21 cellular contexts compared by ENCODE assay signal in the genomic region with DNA sequence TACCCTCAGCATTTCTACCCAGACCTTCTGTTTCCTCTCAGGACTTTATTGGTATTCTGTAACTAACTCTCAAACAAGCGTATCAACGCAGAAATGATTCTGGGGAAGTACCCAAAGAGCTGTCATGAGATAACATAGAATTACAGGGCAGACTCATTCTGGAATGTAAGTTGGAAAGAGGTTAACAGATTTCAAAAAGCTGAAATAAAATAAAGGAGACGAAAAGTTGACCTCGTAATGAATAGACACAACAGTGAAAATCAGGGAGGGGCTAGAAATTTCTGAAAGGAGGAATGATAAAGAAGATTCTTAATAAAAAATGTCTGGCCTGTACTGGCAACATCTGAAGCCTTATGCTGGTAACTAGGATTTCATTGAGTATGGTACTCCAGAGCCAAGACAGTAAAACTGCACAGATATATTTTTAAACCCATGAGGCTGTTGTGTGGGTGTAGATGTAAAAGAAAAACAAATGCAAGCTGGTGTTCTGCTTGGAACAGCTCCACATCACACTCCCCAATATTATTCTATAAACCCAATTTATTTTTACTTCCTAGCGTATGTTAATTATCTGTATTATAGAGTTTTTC. TPM values are rescaled to one million over a fixed set of nuclear protein-coding genes. Genes with fewer than 3 reads are reported as not detected.
A peak's percentile ranks its signal among the peaks of the same experiment; 100 is the strongest.
DNase-seq lines count a peak whose midpoint lies in the region; ATAC-seq and TF ChIP-seq lines count a peak whose summit lies in the region.
"Had no signal": no experiment of that assay in that cellular context is flagged by ENCODE, and none has a peak within 500 bp of the region (broad histone marks: within the 10 kb centered on the region; RNA-seq: fewer than 3 reads in every experiment).

No MANE protein-coding gene starts in this region.

- no peaks in the 10 kb centered on the region for H3K27me3 Mint-ChIP-seq in CD4-positive, alpha-beta memory T cell
- no peaks in the 10 kb centered on the region for H3K27me3 Mint-ChIP-seq in T-cell
- H3K27me3 Mint-ChIP-seq: activated naive CD8-positive, alpha-beta T cell treated with anti-CD3 and anti-CD28 coated beads, Interleukin-2, amount 50 U/mL, for 24 hours had no signal

- 37 to 52% (median 41%) methylated on average over 5 of the region's 5 CpGs for WGBS in psoas muscle, 3 donors

- H3K36me3 Mint-ChIP-seq in CD4-positive, alpha-beta memory T cell, result no peaks in the 10 kb centered on the region
- no peaks in the 10 kb centered on the region for H3K36me3 Mint-ChIP-seq in T-cell
- H3K36me3 Mint-ChIP-seq: neural progenitor cell had no signal

- CTCF ChIA-PET in CD4-positive, alpha-beta memory T cell (lab: Charles Lee; ENCODE audit: partially characterized antibody), result interaction anchor here (1.1 kb wide), 1 partner anchor 40 kb away, joined by 4 read pairs; no protein-coding TSS in a partner anchor
- CTCF ChIA-PET in T-cell (lab: Charles Lee), result no interaction called here

- POLR2A ChIA-PET in CD4-positive, alpha-beta memory T cell (lab: Charles Lee; ENCODE audit: partially characterized antibody), result no interaction called here
- POLR2A ChIA-PET in T-cell (lab: Charles Lee), result interaction anchor here (0.6 to 0.8 kb wide), 2 partner anchors 9 to 36 kb away, joined by 3 to 6 read pairs; no protein-coding TSS in a partner anchor

- peak overlapping the region in 5 of 7 donors; percentile 13 to 88 (median 53) for H3K27ac Mint-ChIP-seq in CD4-positive, alpha-beta memory T cell
- peak overlapping the region; percentile 34 to 80 for H3K27ac Mint-ChIP-seq in T-cell
- H3K27ac Mint-ChIP-seq: neural progenitor cell; T-helper 1 cell treated with Interleukin-12 subunit alpha and Interleukin-12 subunit beta and Interleukin-4 antibody, amounts not matched to agents 30 μg/mL and 1 μg/mL, for 36 hours had no signal

- peak overlapping the region in 3 of 8 donors; percentile 29 to 60 (median 58) for H3K4me3 Mint-ChIP-seq in CD4-positive, alpha-beta memory T cell
- peak overlapping the region in 1 of 3 donors; percentile 68 for H3K4me3 Mint-ChIP-seq in T-cell
- H3K4me3 Mint-ChIP-seq: activated naive CD8-positive, alpha-beta T cell treated with anti-CD3 and anti-CD28 coated beads, Interleukin-2, amount 50 U/mL, for 24 hours; neural progenitor cell; T-helper 1 cell treated with Interleukin-12 subunit alpha and Interleukin-12 subunit beta and Interleukin-4 antibody, amounts not matched to agents 30 μg/mL and 1 μg/mL, for 36 hours had no signal

- TF ChIP-seq CTCF in psoas muscle (IDR thresholded peaks at IDR 0.05), result no peak

- no peaks in the 10 kb centered on the region for H3K36me3 ChIP-seq in CD4-positive, alpha-beta memory T cell (ENCODE audit: insufficient read depth, low read length)
- no peaks in the 10 kb centered on the region for H3K36me3 ChIP-seq in psoas muscle (ENCODE audit: insufficient read depth in 1 of 2, low read depth in 1 of 2)
- H3K36me3 ChIP-seq: neural progenitor cell had no signal

- no peak for DNase-seq in CD4-positive, alpha-beta memory T cell
- DNase-seq in T-cell (no peak), left ventricle myocardium superior (no peak), psoas muscle (no peak), hepatic stellate cell (ENCODE audit: low spot score) (no peak)
- DNase-seq: activated CD4-positive, CD25-positive, alpha-beta regulatory T cell; activated naive CD8-positive, alpha-beta T cell treated with anti-CD3 and anti-CD28 coated beads, Interleukin-2, amount 50 U/mL, for 24 hours; Calu3; cerebellar nuclear complex; foreskin melanocyte; NCI-H146; NCI-H345; NK-92 treated with Interleukin-12 subunit alpha and Interleukin-12 subunit beta, amount 100 ng/mL, for 24 hours; right cardiac atrium; stimulated activated CD4-positive, alpha-beta T cell treated with anti-CD3 and anti-CD28 coated beads, Interleukin-2, amount 100 ng/mL, for 24 hours had no signal

- no peak overlapping the region for H3K4me3 ChIP-seq in CD4-positive, alpha-beta memory T cell (ENCODE audit: low read length in 2 of 2)
- no peak overlapping the region for H3K4me3 ChIP-seq in psoas muscle
- H3K4me3 ChIP-seq: lung, neural progenitor cell had no signal

- H3K27ac ChIP-seq in CD4-positive, alpha-beta memory T cell (ENCODE audit: low read depth, low read length), result no peak overlapping the region
- peak overlapping the region; percentile 69 for H3K27ac ChIP-seq in psoas muscle
- H3K27ac ChIP-seq: neural progenitor cell had no signal

- peak in 1 of 4 experiments; percentile 29 for ATAC-seq in T-cell (replicated peaks in 1 of 4)
- ATAC-seq in left ventricle myocardium superior, result peak; percentile 60
- peak in 3 of 4 donors; percentile 70 to 84 (median 83) for ATAC-seq in psoas muscle
- no peak for ATAC-seq in GM21576 (IDR thresholded peaks at IDR 0.05; ENCODE audit: unreplicated experiment)
- ATAC-seq in GM21825 (IDR thresholded peaks at IDR 0.05; ENCODE audit: unreplicated experiment), result no peak
- no peak for ATAC-seq in GM18907 (IDR thresholded peaks at IDR 0.05; ENCODE audit: unreplicated experiment)
- ATAC-seq: activated naive CD8-positive, alpha-beta T cell treated with anti-CD3 and anti-CD28 coated beads, Interleukin-2, amount 50 U/mL, for 24 hours had no signal

- no peaks in the 10 kb centered on the region for H3K27me3 ChIP-seq in CD4-positive, alpha-beta memory T cell (ENCODE audit: insufficient read depth, low read length)
- no peaks in the 10 kb centered on the region for H3K27me3 ChIP-seq in psoas muscle (ENCODE audit: insufficient read depth in 3 of 3, low read length in 2 of 3)
- H3K27me3 ChIP-seq: neural progenitor cell had no signal

- H3K9me3 Mint-ChIP-seq in CD4-positive, alpha-beta memory T cell, result no peaks in the 10 kb centered on the region
- H3K9me3 Mint-ChIP-seq in T-cell, result no peaks in the 10 kb centered on the region
- H3K9me3 Mint-ChIP-seq: activated naive CD8-positive, alpha-beta T cell treated with anti-CD3 and anti-CD28 coated beads, Interleukin-2, amount 50 U/mL, for 24 hours; neural progenitor cell; T-helper 1 cell treated with Interleukin-12 subunit alpha and Interleukin-12 subunit beta and Interleukin-4 antibody, amounts not matched to agents 30 μg/mL and 1 μg/mL, for 36 hours had no signal

- no peaks in the 10 kb centered on the region for H3K9me3 ChIP-seq in CD4-positive, alpha-beta memory T cell (ENCODE audit: control insufficient read depth in 1 of 2, low read length in 2 of 2)
- no peaks in the 10 kb centered on the region for H3K9me3 ChIP-seq in psoas muscle

- H3K4me1 ChIP-seq in CD4-positive, alpha-beta memory T cell (ENCODE audit: insufficient read depth, low read length), result peaks cover 83% of the 10 kb centered on the region
- H3K4me1 ChIP-seq in psoas muscle, result peaks cover 78% of the 10 kb centered on the region

- H3K4me1 Mint-ChIP-seq in CD4-positive, alpha-beta memory T cell, result peaks cover 58 to 89% (median 78%) of the 10 kb centered on the region in 4 donors
- H3K4me1 Mint-ChIP-seq in T-cell, result peaks cover 85 to 94% (median 92%) of the 10 kb centered on the region in 3 donors

- intact Hi-C loops in CD4-positive, alpha-beta memory T cell (cut with micrococcal nuclease), result no loop called here
- intact Hi-C loops in left ventricle myocardium superior (cut with micrococcal nuclease) (no loop called here), psoas muscle (cut with DNase I) (no loop called here)

RNA-seq across cellular contexts. Expression of a gene that starts 23.9 kb away (rescaled TPM):
- 100 to 1,000 TPM; 101 to 103 TPM for total RNA-seq in CD4-positive, alpha-beta memory T cell
- polyA plus RNA-seq in CD4-positive, alpha-beta memory T cell, result 100 to 1,000 TPM; 121 to 131 TPM
- total RNA-seq in T-cell (100 to 1,000 TPM in 3 of 5 donors, 10 to 100 TPM in 2; 94.2 to 137 (median 105) TPM), left ventricle myocardium superior (60.8 TPM), psoas muscle (10 to 100 TPM; 23.1 to 36.4 (median 24.9) TPM)
- polyA plus RNA-seq in psoas muscle, result 10 to 100 TPM in 2 of 3 donors, 1 to 10 TPM in 1; 8.4 to 43.2 (median 16.6) TPM

Comparison
In these comparisons a context has a peak if more than half of its experiments do, and no peak if none do; other contexts are left out.
1. ATAC-seq: peak in left ventricle myocardium superior (single experiment) and psoas muscle (3 of 4); none in GM21576 (single experiment), GM21825 (single experiment) and GM18907 (single experiment).